1 cellular context compared by ENCODE assay signal in genomic region chr16:85420501-85421337, GRCh38.
A peak's percentile ranks its signal among the peaks of the same experiment; 100 is the strongest.
TF ChIP-seq lines count a peak whose summit lies in the region.

No MANE protein-coding gene starts in this region.

TF ChIP-seq in GM12878, 131 proteins besides CTCF, POLR2A, EP300 and RAD21 (continued from another document):
- TF ChIP-seq RELA (IDR thresholded peaks at IDR 0.05; ENCODE audit: borderline replicate concordance, partially characterized antibody) (peak; percentile 51), HSF1 (IDR thresholded peaks at IDR 0.05; ENCODE audit: low read depth, low read length) (no peak), NBN (IDR thresholded peaks at IDR 0.05) (no peak), LARP7 (IDR thresholded peaks at IDR 0.05) (0 out of 2 replicates have a peak, but pooled peaks have one; percentile 47), YY1 (IDR thresholded peaks at IDR 0.05; ENCODE audit: low read depth, low read length) (peak; percentile 95), ZBTB11 (CRISPR knock-in tag; IDR thresholded peaks at IDR 0.05) (no peak), CBFB (IDR thresholded peaks at IDR 0.05; ENCODE audit: low read depth) (0 out of 2 replicates have a peak, but pooled peaks have one; percentile 25), HDAC2 (IDR thresholded peaks at IDR 0.05) (no peak), GATAD2B (conservative IDR thresholded peaks at IDR 0.05; ENCODE audit: low read depth) (peak; percentile 51; the same call in 1 of the 2 replicates), HCFC1 (IDR thresholded peaks at IDR 0.05; ENCODE audit: low read length) (0 out of 2 replicates have a peak, but pooled peaks have one; percentile 30), USF1 (IDR thresholded peaks at IDR 0.05; ENCODE audit: borderline replicate concordance, extremely low read length, insufficient read depth, low read depth, low read length) (peak; percentile 83), SMARCA5 (IDR thresholded peaks at IDR 0.05) (peak; percentile 99), TCF3 (IDR thresholded peaks at IDR 0.05; ENCODE audit: borderline replicate concordance, insufficient read depth, low read depth, low read length) (0 out of 2 replicates have a peak, but pooled peaks have one; percentile 8)
